20 cellular contexts compared by ENCODE assay signal in the genomic region with DNA sequence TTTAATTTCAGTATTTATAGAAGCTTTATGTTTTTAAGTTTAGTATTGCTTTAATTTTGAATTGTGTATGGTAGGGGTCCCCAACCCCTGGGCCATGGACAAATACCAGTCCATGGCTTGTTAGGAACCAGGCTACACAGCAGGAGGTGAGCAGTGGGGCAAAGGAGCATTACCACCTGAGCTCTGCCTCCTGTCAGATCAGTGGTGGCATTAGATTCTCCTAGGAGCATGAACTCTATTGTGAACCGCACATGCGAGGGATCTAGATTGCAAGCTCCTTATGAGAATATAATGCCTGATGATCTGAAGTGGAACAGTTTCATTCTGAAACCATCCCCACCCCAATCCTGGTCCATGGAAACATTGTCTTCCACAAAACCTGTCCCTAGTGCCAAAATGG. TPM values are rescaled to one million over a fixed set of nuclear protein-coding genes. Genes with fewer than 3 reads are reported as not detected.
A peak's percentile ranks its signal among the peaks of the same experiment; 100 is the strongest.
DNase-seq lines count a peak whose midpoint lies in the region; ATAC-seq and TF ChIP-seq lines count a peak whose summit lies in the region.
"Had no signal": no experiment of that assay in that cellular context is flagged by ENCODE, and none has a peak within 500 bp of the region (broad histone marks: within the 10 kb centered on the region; RNA-seq: fewer than 3 reads in every experiment).

No MANE protein-coding gene starts in this region.

- WGBS in right lobe of liver (ENCODE audit: insufficient coverage, low coverage, low lambda C conversion rate, missing lambda C conversion rate): 33% methylated on average over 2 of the region's 2 CpGs

- H3K4me3 ChIP-seq in PC-3 (ENCODE audit: low read length) (no peak overlapping the region), right lobe of liver (peak overlapping the region; percentile 36 to 60 (median 58))
- H3K4me3 ChIP-seq: BLaER1 treated with 17β-estradiol and CSF1 and Interleukin-3, amounts not matched to agents 10 nM and 100 nM; GM12878; GM23248 had no signal

- peak overlapping the region; percentile 86 for H3K27ac ChIP-seq in 22Rv1
- H3K27ac ChIP-seq in PC-3 (ENCODE audit: low read length): no peak overlapping the region
- peak overlapping the region; percentile 1 to 89 (median 9) for H3K27ac ChIP-seq in right lobe of liver
- H3K27ac ChIP-seq: BLaER1 treated with 17β-estradiol and CSF1 and Interleukin-3, amounts not matched to agents 10 nM and 100 nM; GM23248 had no signal

- no peaks in the 10 kb centered on the region for H3K79me2 ChIP-seq in PC-3 (ENCODE audit: low read length)

- no peaks in the 10 kb centered on the region for H3K9me2 ChIP-seq in PC-3 (replicated peaks; ENCODE audit: low read length)

- no peaks in the 10 kb centered on the region for H4K20me1 ChIP-seq in PC-3 (ENCODE audit: low read length)
- H4K20me1 ChIP-seq: BLaER1 treated with 17β-estradiol and CSF1 and Interleukin-3, amounts not matched to agents 10 nM and 100 nM had no signal

- H3F3A ChIP-seq in PC-3 (ENCODE audit: low read length, unreplicated experiment): no peaks in the 10 kb centered on the region

- H3K9me3 ChIP-seq in PC-3 (ENCODE audit: low read length) (no peaks in the 10 kb centered on the region), right lobe of liver (no peaks in the 10 kb centered on the region)
- H3K9me3 ChIP-seq: BLaER1 treated with 17β-estradiol and CSF1 and Interleukin-3, amounts not matched to agents 10 nM and 100 nM had no signal

- intact Hi-C loops in PC-3 (cut with micrococcal nuclease) (no loop called here), right lobe of liver (cut with DNase I) (no loop called here)

- H2AFZ ChIP-seq in PC-3 (ENCODE audit: low read length): no peak overlapping the region
- H2AFZ ChIP-seq: GM23248 had no signal

- H3K9ac ChIP-seq in PC-3 (ENCODE audit: low read length): no peak overlapping the region
- H3K9ac ChIP-seq: BLaER1 treated with 17β-estradiol and CSF1 and Interleukin-3, amounts not matched to agents 10 nM and 100 nM; GM23248 had no signal

- no peaks in the 10 kb centered on the region for H3K27me3 ChIP-seq in PC-3 (ENCODE audit: low read length)
- H3K27me3 ChIP-seq in right lobe of liver: no peaks in the 10 kb centered on the region
- H3K27me3 ChIP-seq: BLaER1 treated with 17β-estradiol and CSF1 and Interleukin-3, amounts not matched to agents 10 nM and 100 nM had no signal

- no peak overlapping the region for H3K4me2 ChIP-seq in PC-3 (ENCODE audit: low read length)
- H3K4me2 ChIP-seq: BLaER1 treated with 17β-estradiol and CSF1 and Interleukin-3, amounts not matched to agents 10 nM and 100 nM had no signal

- no peak for TF ChIP-seq CTCF in 22Rv1 (IDR thresholded peaks at IDR 0.05)
- no peak for TF ChIP-seq CTCF in PC-3 (conservative IDR thresholded peaks at IDR 0.05; ENCODE audit: low read depth, low read length)
- TF ChIP-seq CTCF in right lobe of liver (IDR thresholded peaks at IDR 0.05): no peak

- no TSS peak for BruUV-seq in PC-3 (replicated peaks; lab: Mats Ljungman, UMichigan)

- H3K36me3 ChIP-seq in PC-3 (ENCODE audit: low read depth, low read length): no peaks in the 10 kb centered on the region
- peaks cover 0 to 25% (median 0%) of the 10 kb centered on the region in 4 donors for H3K36me3 ChIP-seq in right lobe of liver
- H3K36me3 ChIP-seq: BLaER1 treated with 17β-estradiol and CSF1 and Interleukin-3, amounts not matched to agents 10 nM and 100 nM had no signal

- CTCF ChIA-PET in PC-3 (lab: Charles Lee): interaction anchor here (0.7 to 0.8 kb wide), 2 partner anchors 12 to 13 kb away, joined by 3 read pairs; no protein-coding TSS in a partner anchor

- ATAC-seq in PC-3 (peak; percentile 22; the same call in 1 of the 2 replicates), left lobe of liver (peak; percentile 29), right lobe of liver (peak in 3 of 4 donors; percentile 10 to 52 (median 33)), GM21447 (IDR thresholded peaks at IDR 0.05; ENCODE audit: unreplicated experiment) (no peak), HG03135 (IDR thresholded peaks at IDR 0.05; ENCODE audit: unreplicated experiment) (no peak)
- ATAC-seq: GM12878 had no signal

- no peak for DNase-seq in PC-3
- no peak for DNase-seq in left lobe of liver (ENCODE audit: low spot score)
- DNase-seq in right lobe of liver: no peak
- DNase-seq in NCI-H187 treated with DMSO at 0.1 percent for 48 hours (lab: John Stamatoyannopoulos, UW): no peak
- no peak for DNase-seq in NCI-H2196 (lab: John Stamatoyannopoulos, UW; ENCODE audit: unreplicated experiment)
- DNase-seq: 8988T; CD4-positive, CD25-positive, alpha-beta regulatory T cell; CD8-positive, alpha-beta memory T cell; COR-L47; DMS 273 treated with DMSO at 0.1 percent for 48 hours; DMS53; DND-41; EL; HCEC 1CT had no signal

- POLR2A ChIA-PET in PC-3 (lab: Charles Lee; ENCODE audit: unreplicated experiment): no interaction called here

- no peak for TF ChIP-seq POLR2A in right lobe of liver (IDR thresholded peaks at IDR 0.05)

- H3K4me1 ChIP-seq in PC-3 (ENCODE audit: insufficient read depth, low read length) (peaks cover 10% of the 10 kb centered on the region), right lobe of liver (peaks cover 0 to 13% (median 3%) of the 10 kb centered on the region in 4 donors)

RNA-seq across cellular contexts. Expression of gene C5, which starts 1.9 kb away (rescaled TPM):
- total RNA-seq in PC-3 (2014; rRNA removed) (1.6 and 2.9 TPM in 2 replicates), left lobe of liver (386 TPM), right lobe of liver (100 to 1,000 TPM; 251 to 616 (median 411) TPM)

RNA-seq across cellular contexts. Expression of gene CNTRL, which starts 26.6 kb away (rescaled TPM):
- total RNA-seq in PC-3 (2014; rRNA removed): 6.0 and 7.9 TPM in 2 replicates
- total RNA-seq in left lobe of liver: 3.6 TPM
- total RNA-seq in right lobe of liver: 1 to 10 TPM; 2.8 to 5.6 (median 4.2) TPM

Comparison
In these comparisons a context has a peak if more than half of its experiments do, and no peak if none do; other contexts are left out.
1. ATAC-seq: peak in PC-3 (single experiment), left lobe of liver (single experiment) and right lobe of liver (3 of 4); none in GM21447 (single experiment) and HG03135 (single experiment).
2. RNA of gene C5, which starts 1.9 kb away (total RNA-seq): 251 to 616 TPM in right lobe of liver and 386 TPM in left lobe of liver (single experiment); 1.6 to 2.9 TPM in PC-3; every median in the first group is over 10 times any median in the second.